Comparison of ENCODE assay signal across 11 cellular contexts in the genomic region with DNA sequence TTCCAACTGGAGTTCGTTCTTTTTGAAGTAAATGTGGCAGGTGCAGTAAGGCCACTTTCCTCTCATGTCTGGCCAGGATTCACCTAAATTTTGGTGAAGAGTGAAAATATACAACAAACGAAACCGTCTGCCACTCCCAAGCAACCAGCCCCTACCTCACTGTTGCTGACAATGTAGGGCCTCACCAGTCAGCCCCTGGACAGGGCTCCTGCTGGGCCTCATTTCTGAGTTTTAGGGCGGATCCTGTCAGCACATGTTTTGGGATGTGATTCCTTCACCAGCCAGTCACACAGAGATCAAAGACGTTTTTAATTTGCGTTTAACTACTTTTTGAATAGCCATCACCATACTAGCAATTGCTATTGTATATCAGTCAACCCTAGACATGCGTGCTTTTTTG.
A peak's percentile ranks its signal among the peaks of the same experiment; 100 is the strongest.
DNase-seq lines count a peak whose midpoint lies in the region; TF ChIP-seq lines count a peak whose summit lies in the region.
"Had no signal": no experiment of that assay in that cellular context is flagged by ENCODE, and none has a peak within 500 bp of the region (broad histone marks: within the 10 kb centered on the region; RNA-seq: fewer than 3 reads in every experiment).

No MANE protein-coding gene starts in this region.

- H3K36me3 Mint-ChIP-seq in endodermal cell (ENCODE audit: low read depth) = no peaks in the 10 kb centered on the region

- DNase-seq in H7 (peak; percentile 2), endodermal cell (peak; percentile 53), left kidney (ENCODE audit: low read depth, low spot score) (peak; percentile 1), NCI-H128 (lab: John Stamatoyannopoulos, UW; ENCODE audit: unreplicated experiment) (no peak), GM20000 (ENCODE audit: low spot score) (no peak), NCI-H1436 treated with DMSO at 0.1 percent for 48 hours (lab: John Stamatoyannopoulos, UW) (no peak)
- DNase-seq: CD4-positive, alpha-beta memory T cell; DMS79 had no signal

- H3K27me3 Mint-ChIP-seq in endodermal cell (ENCODE audit: insufficient read depth) = no peaks in the 10 kb centered on the region
- H3K27me3 Mint-ChIP-seq: B cell; CD4-positive, alpha-beta memory T cell had no signal

- H3K27ac ChIP-seq in endodermal cell (ENCODE audit: low read depth, low read length) (no peak overlapping the region), thymus (ENCODE audit: low read depth) (peak overlapping the region; percentile 15)
- H3K27ac ChIP-seq: C4-2B had no signal

- 69 to 79% methylated on average over 4 to 7 of the region's 7 CpGs for WGBS in endodermal cell (ENCODE audit: insufficient coverage in 1 of 2, insufficient read length in 1 of 2), 2 experiments
- WGBS in thymus = 94% methylated on average over 7 of the region's 7 CpGs

- TF ChIP-seq CTCF in endodermal cell (conservative IDR thresholded peaks at IDR 0.05) (no peak), GM20000 (IDR thresholded peaks at IDR 0.05; ENCODE audit: extremely low read depth, missing control alignments) (no peak)

- H3K4me3 ChIP-seq in H7 (ENCODE audit: insufficient read depth, low read depth, low read length) (no peak overlapping the region), endodermal cell (ENCODE audit: low read length) (no peak overlapping the region), thymus (ENCODE audit: low read length) (no peak overlapping the region)

- no peaks in the 10 kb centered on the region for H3K27me3 ChIP-seq in H7 (ENCODE audit: control insufficient read depth, insufficient read depth, low read length)
- no peaks in the 10 kb centered on the region for H3K27me3 ChIP-seq in endodermal cell (ENCODE audit: control insufficient read depth, insufficient read depth, low read length, poor library complexity, severe bottlenecking)
- no peaks in the 10 kb centered on the region for H3K27me3 ChIP-seq in thymus (ENCODE audit: control insufficient read depth, insufficient read depth)

- no peak overlapping the region for H3K27ac Mint-ChIP-seq in endodermal cell
- H3K27ac Mint-ChIP-seq: B cell; CD4-positive, alpha-beta memory T cell had no signal

- H3K4me1 Mint-ChIP-seq in endodermal cell = peaks cover 6% of the 10 kb centered on the region
- H3K4me1 Mint-ChIP-seq: B cell had no signal

- H3K9me3 ChIP-seq in endodermal cell (ENCODE audit: control insufficient read depth, low read length) (no peaks in the 10 kb centered on the region), thymus (ENCODE audit: control insufficient read depth) (no peaks in the 10 kb centered on the region)

- H3K9ac ChIP-seq in endodermal cell (ENCODE audit: extremely low read depth, low read length, poor library complexity, severe bottlenecking) = no peak overlapping the region

- H3K4me1 ChIP-seq in endodermal cell (ENCODE audit: control insufficient read depth, insufficient read depth, low read length) (no peaks in the 10 kb centered on the region), thymus (ENCODE audit: control insufficient read depth, insufficient read depth, low read length) (no peaks in the 10 kb centered on the region)

- no peak overlapping the region for H3K4me3 Mint-ChIP-seq in endodermal cell
- H3K4me3 Mint-ChIP-seq: B cell; CD4-positive, alpha-beta memory T cell had no signal

- no peaks in the 10 kb centered on the region for H3K9me3 Mint-ChIP-seq in endodermal cell
- H3K9me3 Mint-ChIP-seq: CD4-positive, alpha-beta memory T cell had no signal

- H3K36me3 ChIP-seq in H7 (replicated peaks; ENCODE audit: control insufficient read depth, insufficient read depth, low read length) (no peaks in the 10 kb centered on the region), endodermal cell (ENCODE audit: control insufficient read depth, insufficient read depth, low read length) (no peaks in the 10 kb centered on the region), thymus (ENCODE audit: control insufficient read depth, insufficient read depth) (no peaks in the 10 kb centered on the region)

Comparison
In these comparisons a context has a peak if more than half of its experiments do, and no peak if none do; other contexts are left out.
1. DNase-seq: peak in H7 (single experiment), endodermal cell (single experiment) and left kidney (single experiment); none in NCI-H128 (single experiment), GM20000 (single experiment) and NCI-H1436 treated with DMSO at 0.1 percent for 48 hours (single experiment).